1 cellular context compared by ENCODE assay signal in genomic region chr4:80125252-80126177, GRCh38.
TF ChIP-seq lines count a peak whose summit lies in the region.

No MANE protein-coding gene starts in this region.

TF ChIP-seq in K562, 482 proteins besides CTCF, POLR2A, EP300 and RAD21 (continued from another document and continues in another):
- no peak for TF ChIP-seq PRDM10 (IDR thresholded peaks at IDR 0.05; ENCODE audit: partially characterized antibody)
- TF ChIP-seq TSC22D4 (tag; IDR thresholded peaks at IDR 0.05), result no peak
- TF ChIP-seq NKRF (IDR thresholded peaks at IDR 0.05; ENCODE audit: borderline replicate concordance), result no peak
- TF ChIP-seq ZNF224 (CRISPR knock-in tag; IDR thresholded peaks at IDR 0.05), result no peak
- TF ChIP-seq TFE3 (CRISPR knock-in tag; IDR thresholded peaks at IDR 0.05), result no peak
- no peak for TF ChIP-seq ZNF79 (CRISPR knock-in tag; IDR thresholded peaks at IDR 0.05; ENCODE audit: low read depth)
- TF ChIP-seq POLR2H (tag; IDR thresholded peaks at IDR 0.05; ENCODE audit: low read depth), result peak; percentile 76; the same call in 1 of the 2 replicates
- TF ChIP-seq PRPF4 (IDR thresholded peaks at IDR 0.05; ENCODE audit: insufficient read depth, low read depth, low read length, poor library complexity, severe bottlenecking), result no peak
- no peak for TF ChIP-seq KDM5B (IDR thresholded peaks at IDR 0.05; ENCODE audit: insufficient replicate concordance, low read depth, low read length)
- no peak for TF ChIP-seq THAP7 (CRISPR knock-in tag; IDR thresholded peaks at IDR 0.05)
- TF ChIP-seq CBX8 (IDR thresholded peaks at IDR 0.05; ENCODE audit: borderline replicate concordance, extremely low read depth, low read depth, low read length, poor library complexity, severe bottlenecking), result no peak
- peak; percentile 22; the same call in 1 of the 2 replicates for TF ChIP-seq BRD4 (IDR thresholded peaks at IDR 0.05)
- TF ChIP-seq ZNF583 (CRISPR knock-in tag; IDR thresholded peaks at IDR 0.05), result no peak
- no peak for TF ChIP-seq TAF7 (tag; IDR thresholded peaks at IDR 0.05)
- no peak for TF ChIP-seq ZNF23 (CRISPR knock-in tag; IDR thresholded peaks at IDR 0.05)
- TF ChIP-seq HINFP (tag; conservative IDR thresholded peaks at IDR 0.05; ENCODE audit: low read depth), result no peak
- TF ChIP-seq NBN (IDR thresholded peaks at IDR 0.05; ENCODE audit: low read depth), result peak; percentile 60; the same call in 1 of the 2 replicates
- no peak for TF ChIP-seq SMAD3 (CRISPR knock-in tag; conservative IDR thresholded peaks at IDR 0.05)
- no peak for TF ChIP-seq NEUROD1 (IDR thresholded peaks at IDR 0.05; ENCODE audit: borderline replicate concordance, low read depth, low read length, partially characterized antibody)
- no peak for TF ChIP-seq ZNF41 (CRISPR knock-in tag; conservative IDR thresholded peaks at IDR 0.05)
- no peak for TF ChIP-seq CAMTA2 (CRISPR knock-in tag; conservative IDR thresholded peaks at IDR 0.05)
- no peak for TF ChIP-seq ZBTB49 (CRISPR knock-in tag; IDR thresholded peaks at IDR 0.05; ENCODE audit: borderline replicate concordance)
- TF ChIP-seq POLR2AphosphoS5 (IDR thresholded peaks at IDR 0.05; ENCODE audit: control insufficient read depth, insufficient read depth, low read depth, low read length), result peak; percentile 10; the same call in 1 of the 2 replicates
- no peak for TF ChIP-seq TFAP4 (CRISPR knock-in tag; IDR thresholded peaks at IDR 0.05; ENCODE audit: borderline replicate concordance)
- no peak for TF ChIP-seq ZNF133 (CRISPR knock-in tag; IDR thresholded peaks at IDR 0.05)
- TF ChIP-seq HDGF (IDR thresholded peaks at IDR 0.05), result no peak
- TF ChIP-seq BMI1 (IDR thresholded peaks at IDR 0.05; ENCODE audit: low read length), result no peak
- no peak for TF ChIP-seq MITF (IDR thresholded peaks at IDR 0.05)
- no peak for TF ChIP-seq REST (CRISPR knock-in tag; IDR thresholded peaks at IDR 0.05; ENCODE audit: low read depth)
- no peak for TF ChIP-seq ASH1L (IDR thresholded peaks at IDR 0.05; ENCODE audit: borderline replicate concordance, low read depth, partially characterized antibody)
- TF ChIP-seq RAD51 (IDR thresholded peaks at IDR 0.05; ENCODE audit: borderline replicate concordance, low read depth), result no peak
- TF ChIP-seq FOSL1 (tag; conservative IDR thresholded peaks at IDR 0.05), result peak; percentile 71
- TF ChIP-seq RUNX1 (IDR thresholded peaks at IDR 0.05; ENCODE audit: low read depth), result no peak
- no peak for TF ChIP-seq SRF (CRISPR knock-in tag; IDR thresholded peaks at IDR 0.05)
- TF ChIP-seq NR4A1 (CRISPR knock-in tag; IDR thresholded peaks at IDR 0.05), result no peak
- peak; percentile 72 for TF ChIP-seq NR4A1 (tag; IDR thresholded peaks at IDR 0.05)
- no peak for TF ChIP-seq CEBPG (CRISPR knock-in tag; IDR thresholded peaks at IDR 0.05)
- TF ChIP-seq CEBPG (tag; conservative IDR thresholded peaks at IDR 0.05 in 1 of 2, IDR thresholded peaks at IDR 0.05 in 1 of 2), result peak; percentile 3 to 6; a peak in 1 of 4 replicates
- TF ChIP-seq POLR2AphosphoS2 (IDR thresholded peaks at IDR 0.05; ENCODE audit: low read length), result no peak
- 0 out of 2 replicates have a peak, but pooled peaks have one; percentile 27 for TF ChIP-seq MTA1 (IDR thresholded peaks at IDR 0.05; ENCODE audit: borderline replicate concordance)
- no peak for TF ChIP-seq USF2 (CRISPR knock-in tag; IDR thresholded peaks at IDR 0.05)
